17 cellular contexts compared by ENCODE assay signal in genomic region chr1:90358448-90358847, GRCh38.
"Had no signal": no experiment of that assay in that cellular context is flagged by ENCODE, and none has a peak within 500 bp of the region (broad histone marks: within the 10 kb centered on the region; RNA-seq: fewer than 3 reads in every experiment).

No MANE protein-coding gene starts in this region.

- H3K27ac ChIP-seq: ascending aorta, breast epithelium, thyroid gland had no signal

- H3K4me3 ChIP-seq: ascending aorta, breast epithelium, thyroid gland had no signal

- H3K4me1 Mint-ChIP-seq: activated T-helper 17 cell treated with anti-CD3 and anti-CD28 coated beads, Interleukin-2, amount 50 U/mL, for 72 hours; stimulated activated memory B cell treated with anti-CD40 and anti-IgM and Interleukin-4, amounts not matched to agents 10 μg/mL and 1 μg/mL and 100 μg/mL, for 72 hours had no signal

- H3K36me3 Mint-ChIP-seq: natural killer cell; stimulated activated memory B cell treated with anti-CD40 and anti-IgM and Interleukin-4, amounts not matched to agents 10 μg/mL and 1 μg/mL and 100 μg/mL, for 72 hours had no signal

- H3K9me3 Mint-ChIP-seq: activated naive CD4-positive, alpha-beta T cell treated with anti-CD3 and anti-CD28 coated beads for 36 hours; activated T-helper 17 cell treated with anti-CD3 and anti-CD28 coated beads, Interleukin-2, amount 50 U/mL, for 72 hours; natural killer cell; stimulated activated memory B cell treated with anti-CD40 and anti-IgM and Interleukin-4, amounts not matched to agents 10 μg/mL and 1 μg/mL and 100 μg/mL, for 72 hours had no signal

- H3K4me1 ChIP-seq: ascending aorta, breast epithelium had no signal

- H3K9me3 ChIP-seq: ascending aorta, breast epithelium, thyroid gland had no signal

- H3K4me3 Mint-ChIP-seq: activated naive CD4-positive, alpha-beta T cell treated with anti-CD3 and anti-CD28 coated beads for 36 hours; activated T-helper 17 cell treated with anti-CD3 and anti-CD28 coated beads, Interleukin-2, amount 50 U/mL, for 72 hours; natural killer cell; stimulated activated memory B cell treated with anti-CD40 and anti-IgM and Interleukin-4, amounts not matched to agents 10 μg/mL and 1 μg/mL and 100 μg/mL, for 72 hours had no signal

- ATAC-seq: activated T-helper 17 cell treated with anti-CD3 and anti-CD28 coated beads, Interleukin-2, amount 50 U/mL, for 72 hours; left ventricle myocardium superior; natural killer cell; stimulated activated memory B cell treated with anti-CD40 and anti-IgM and Interleukin-4, amounts not matched to agents 10 μg/mL and 1 μg/mL and 100 μg/mL, for 72 hours had no signal

- H3K27ac Mint-ChIP-seq: activated naive CD4-positive, alpha-beta T cell treated with anti-CD3 and anti-CD28 coated beads for 36 hours; activated T-helper 17 cell treated with anti-CD3 and anti-CD28 coated beads, Interleukin-2, amount 50 U/mL, for 72 hours; natural killer cell; stimulated activated memory B cell treated with anti-CD40 and anti-IgM and Interleukin-4, amounts not matched to agents 10 μg/mL and 1 μg/mL and 100 μg/mL, for 72 hours had no signal

- H3K27me3 ChIP-seq: ascending aorta, breast epithelium, thyroid gland had no signal

- H3K27me3 Mint-ChIP-seq: stimulated activated memory B cell treated with anti-CD40 and anti-IgM and Interleukin-4, amounts not matched to agents 10 μg/mL and 1 μg/mL and 100 μg/mL, for 72 hours had no signal

- H3K36me3 ChIP-seq: ascending aorta, breast epithelium, thyroid gland had no signal

- DNase-seq: activated CD4-positive, alpha-beta T cell treated with anti-CD3 and anti-CD28 coated beads, Interleukin-2, amount 50 U/mL, for 1 hour; activated naive CD4-positive, alpha-beta T cell treated with anti-CD3 and anti-CD28 coated beads for 36 hours; activated T-cell treated with anti-CD3 and anti-CD28 coated beads for 4 hours; cerebellar nuclear complex; effector CD8-positive, alpha-beta T cell; foreskin fibroblast; kidney glomerular epithelial cell; left ventricle myocardium superior; mesenchymal stem cell; natural killer cell; retina; stimulated activated CD4-positive, alpha-beta T cell treated with anti-CD3 and anti-CD28 coated beads, Interleukin-2, amount 100 ng/mL, for 48 hours; thyroid gland had no signal
